Comparison of ENCODE assay signal across 21 cellular contexts in genomic region chr19:54389556-54389955, GRCh38. TPM values are rescaled to one million over a fixed set of nuclear protein-coding genes. Genes with fewer than 3 reads are reported as not detected.
DNase-seq lines count a peak whose midpoint lies in the region; ATAC-seq lines count a peak whose summit lies in the region.
"Had no signal": no experiment of that assay in that cellular context is flagged by ENCODE, and none has a peak within 500 bp of the region (broad histone marks: within the 10 kb centered on the region; RNA-seq: fewer than 3 reads in every experiment).

No MANE protein-coding gene starts in this region.

- peak in 1 of 3 donors; percentile 74 for DNase-seq in CD4-positive, CD25-positive, alpha-beta regulatory T cell
- DNase-seq in KBM-7, result peak; percentile 92
- no peak for DNase-seq in naive thymus-derived CD4-positive, alpha-beta T cell
- DNase-seq: activated effector memory CD4-positive, alpha-beta T cell treated with anti-CD3 and anti-CD28 coated beads, Interleukin-2, amount 50 U/mL, for 16 hours; CD8-positive, alpha-beta memory T cell; hypothalamus; NCI-H1694; NCI-H446 treated with DMSO at 0.1 percent for 48 hours; Peyer's patch; retina; tibial artery had no signal

- no peak overlapping the region for H3K27ac ChIP-seq in CD4-positive, CD25-positive, alpha-beta regulatory T cell (ENCODE audit: insufficient read depth, low read length, poor library complexity, severe bottlenecking)
- no peak overlapping the region for H3K27ac ChIP-seq in naive thymus-derived CD4-positive, alpha-beta T cell (ENCODE audit: low read depth, low read length)
- H3K27ac ChIP-seq: tibial artery had no signal

- CTCF ChIA-PET in naive thymus-derived CD4-positive, alpha-beta T cell (lab: Charles Lee), result interaction anchor here (1.2 to 7.4 kb wide), 10 partner anchors 15 to 64 kb away, joined by 3 to 135 read pairs (median 9); partner anchors contain the start of gene LAIR1

- H3K36me3 Mint-ChIP-seq in CD4-positive, CD25-positive, alpha-beta regulatory T cell, result no peaks in the 10 kb centered on the region
- H3K36me3 Mint-ChIP-seq in T-helper 1 cell treated with Interleukin-12 subunit alpha and Interleukin-12 subunit beta and Interleukin-4 antibody, amounts not matched to agents 30 μg/mL and 1 μg/mL, for 36 hours (ENCODE audit: low read depth), result peaks cover 2% of the 10 kb centered on the region
- H3K36me3 Mint-ChIP-seq in naive thymus-derived CD4-positive, alpha-beta T cell, result peaks cover 0 to 2% (median 0%) of the 10 kb centered on the region in 5 donors

- peak overlapping the region; percentile 26 for H3K4me3 ChIP-seq in CD4-positive, CD25-positive, alpha-beta regulatory T cell (ENCODE audit: low read depth, low read length)
- no peak overlapping the region for H3K4me3 ChIP-seq in naive thymus-derived CD4-positive, alpha-beta T cell (ENCODE audit: low read length)
- H3K4me3 ChIP-seq: GM23338, Peyer's patch, tibial artery had no signal

- peaks cover 21% of the 10 kb centered on the region for H3K27me3 Mint-ChIP-seq in CD4-positive, CD25-positive, alpha-beta regulatory T cell
- H3K27me3 Mint-ChIP-seq in T-helper 1 cell treated with Interleukin-12 subunit alpha and Interleukin-12 subunit beta and Interleukin-4 antibody, amounts not matched to agents 30 μg/mL and 1 μg/mL, for 36 hours (ENCODE audit: low read depth), result peaks cover 30% of the 10 kb centered on the region
- H3K27me3 Mint-ChIP-seq in naive thymus-derived CD4-positive, alpha-beta T cell, result peaks cover 0 to 21% (median 0%) of the 10 kb centered on the region in 5 donors

- peak overlapping the region; percentile 75 to 94 (median 77) for H3K27ac Mint-ChIP-seq in CD4-positive, CD25-positive, alpha-beta regulatory T cell
- H3K27ac Mint-ChIP-seq in T-helper 1 cell treated with Interleukin-12 subunit alpha and Interleukin-12 subunit beta and Interleukin-4 antibody, amounts not matched to agents 30 μg/mL and 1 μg/mL, for 36 hours, result no peak overlapping the region
- peak overlapping the region in 8 of 9 donors; percentile 41 to 93 (median 75) for H3K27ac Mint-ChIP-seq in naive thymus-derived CD4-positive, alpha-beta T cell
- H3K27ac Mint-ChIP-seq: GM23338 had no signal

- H3K4me3 Mint-ChIP-seq in CD4-positive, CD25-positive, alpha-beta regulatory T cell, result peak overlapping the region in 3 of 4 donors; percentile 48 to 91 (median 61)
- peak overlapping the region; percentile 18 for H3K4me3 Mint-ChIP-seq in T-helper 1 cell treated with Interleukin-12 subunit alpha and Interleukin-12 subunit beta and Interleukin-4 antibody, amounts not matched to agents 30 μg/mL and 1 μg/mL, for 36 hours
- H3K4me3 Mint-ChIP-seq in naive thymus-derived CD4-positive, alpha-beta T cell, result peak overlapping the region; percentile 17 to 98 (median 74)
- H3K4me3 Mint-ChIP-seq: GM23338 had no signal

- H3K27me3 ChIP-seq in CD4-positive, CD25-positive, alpha-beta regulatory T cell (ENCODE audit: control insufficient read depth, insufficient read depth, low read length), result no peaks in the 10 kb centered on the region
- no peaks in the 10 kb centered on the region for H3K27me3 ChIP-seq in naive thymus-derived CD4-positive, alpha-beta T cell (ENCODE audit: control insufficient read depth in 2 of 2, insufficient read depth in 2 of 2, low read length in 2 of 2)
- H3K27me3 ChIP-seq: Peyer's patch had no signal

- ATAC-seq in CD4-positive, CD25-positive, alpha-beta regulatory T cell (ENCODE audit: low read depth in 2 of 2), result peak in 1 of 2 donors; percentile 11
- peak; percentile 44 for ATAC-seq in naive thymus-derived CD4-positive, alpha-beta T cell
- ATAC-seq in HG02571 (IDR thresholded peaks at IDR 0.05; ENCODE audit: unreplicated experiment) (no peak), HG02885 (IDR thresholded peaks at IDR 0.05; ENCODE audit: poor library complexity, unreplicated experiment) (no peak), GM18861 (IDR thresholded peaks at IDR 0.05; ENCODE audit: unreplicated experiment) (no peak), GM19467 (IDR thresholded peaks at IDR 0.05; ENCODE audit: unreplicated experiment) (no peak)
- ATAC-seq: GM23338 had no signal

- H3K4me1 ChIP-seq in CD4-positive, CD25-positive, alpha-beta regulatory T cell (ENCODE audit: control insufficient read depth, insufficient read depth, low read length, poor library complexity, severe bottlenecking), result peaks cover 35% of the 10 kb centered on the region
- H3K4me1 ChIP-seq in naive thymus-derived CD4-positive, alpha-beta T cell (ENCODE audit: control insufficient read depth in 2 of 2, insufficient read depth in 2 of 2, low read length in 2 of 2), result peaks cover 23 to 26% of the 10 kb centered on the region in 2 donors

- no peaks in the 10 kb centered on the region for H3K9me3 ChIP-seq in CD4-positive, CD25-positive, alpha-beta regulatory T cell (ENCODE audit: control insufficient read depth in 2 of 2, low read length in 2 of 2)
- H3K9me3 ChIP-seq in naive thymus-derived CD4-positive, alpha-beta T cell (ENCODE audit: control insufficient read depth in 2 of 3, low read length in 3 of 3), result no peaks in the 10 kb centered on the region
- H3K9me3 ChIP-seq: Peyer's patch, tibial artery had no signal

- POLR2A ChIA-PET in naive thymus-derived CD4-positive, alpha-beta T cell (lab: Charles Lee), result interaction anchor here (1.6 to 4.2 kb wide), 9 partner anchors 11 to 63 kb away, joined by 7 to 39 read pairs (median 12); partner anchors contain the start of gene LAIR1

- in situ Hi-C loops in KBM-7 (cut with MboI; ENCODE audit: low pct_unique_long_range_greater_than_20kb, low sequenced_read_pairs), result no loop called here

- no peaks in the 10 kb centered on the region for H3K36me3 ChIP-seq in CD4-positive, CD25-positive, alpha-beta regulatory T cell (ENCODE audit: control insufficient read depth, insufficient read depth, low read length)
- H3K36me3 ChIP-seq in naive thymus-derived CD4-positive, alpha-beta T cell (ENCODE audit: control insufficient read depth in 2 of 3, insufficient read depth in 3 of 3, low read length in 3 of 3), result no peaks in the 10 kb centered on the region
- H3K36me3 ChIP-seq: Peyer's patch, tibial artery had no signal

- no peaks in the 10 kb centered on the region for H3K9me3 Mint-ChIP-seq in CD4-positive, CD25-positive, alpha-beta regulatory T cell
- H3K9me3 Mint-ChIP-seq in T-helper 1 cell treated with Interleukin-12 subunit alpha and Interleukin-12 subunit beta and Interleukin-4 antibody, amounts not matched to agents 30 μg/mL and 1 μg/mL, for 36 hours, result peaks cover 4% of the 10 kb centered on the region
- no peaks in the 10 kb centered on the region for H3K9me3 Mint-ChIP-seq in naive thymus-derived CD4-positive, alpha-beta T cell
- H3K9me3 Mint-ChIP-seq: CD8-positive, alpha-beta memory T cell; GM23338 had no signal

- intact Hi-C loops in naive thymus-derived CD4-positive, alpha-beta T cell (cut with micrococcal nuclease), result loop anchor here (2.0 to 5.0 kb wide), 3 partner anchors 27 to 58 kb away; partner anchors contain the start of gene LENG8 (in 1 of the 2)

- peaks cover 19 to 49% (median 33%) of the 10 kb centered on the region in 4 donors for H3K4me1 Mint-ChIP-seq in CD4-positive, CD25-positive, alpha-beta regulatory T cell
- peaks cover 40% of the 10 kb centered on the region for H3K4me1 Mint-ChIP-seq in T-helper 1 cell treated with Interleukin-12 subunit alpha and Interleukin-12 subunit beta and Interleukin-4 antibody, amounts not matched to agents 30 μg/mL and 1 μg/mL, for 36 hours (ENCODE audit: low read depth)
- peaks cover 36 to 50% (median 45%) of the 10 kb centered on the region in 7 donors for H3K4me1 Mint-ChIP-seq in naive thymus-derived CD4-positive, alpha-beta T cell

RNA-seq across cellular contexts. Expression of gene LAIR1, which starts 24.8 kb away (rescaled TPM):
- total RNA-seq in CD4-positive, CD25-positive, alpha-beta regulatory T cell, result 33.2 TPM
- polyA plus RNA-seq in CD4-positive, CD25-positive, alpha-beta regulatory T cell, result 10 to 100 TPM; 39.3 to 61.8 (median 45.3) TPM
- total RNA-seq in naive thymus-derived CD4-positive, alpha-beta T cell, result 10 to 100 TPM; 47.0 to 92.3 (median 82.3) TPM
- polyA plus RNA-seq in naive thymus-derived CD4-positive, alpha-beta T cell, result 10 to 100 TPM; 48.6 to 98.1 TPM
- total RNA-seq: dermis microvascular lymphatic vessel endothelial cell, G401, myocyte had no signal

RNA-seq across cellular contexts. Expression of gene TTYH1, which starts 25.7 kb away (rescaled TPM):
- total RNA-seq in CD4-positive, CD25-positive, alpha-beta regulatory T cell, result not detected
- under 1 TPM in 3 of 4 donors, not detected in 1; 0.17 to 1.00 (median 0.31) TPM for polyA plus RNA-seq in CD4-positive, CD25-positive, alpha-beta regulatory T cell
- 1 to 10 TPM in 1 of 5 experiments, under 1 TPM in 1, not detected in 3; 0.10 to 1.8 TPM for total RNA-seq in naive thymus-derived CD4-positive, alpha-beta T cell
- polyA plus RNA-seq in naive thymus-derived CD4-positive, alpha-beta T cell, result under 1 TPM; 0.23 to 0.40 TPM
- total RNA-seq: dermis microvascular lymphatic vessel endothelial cell, myocyte had no signal
- polyA plus RNA-seq: CD8-positive, alpha-beta memory T cell had no signal

RNA-seq across cellular contexts. Expression of gene LILRA4, which starts 50.6 kb away (rescaled TPM):
- total RNA-seq in CD4-positive, CD25-positive, alpha-beta regulatory T cell, result not detected
- polyA plus RNA-seq in CD4-positive, CD25-positive, alpha-beta regulatory T cell, result not detected
- 1 to 10 TPM in 2 of 5 experiments, not detected in 3; 3.5 to 8.9 TPM for total RNA-seq in naive thymus-derived CD4-positive, alpha-beta T cell
- not detected for polyA plus RNA-seq in naive thymus-derived CD4-positive, alpha-beta T cell
- total RNA-seq: CD8-positive, alpha-beta memory T cell; dermis microvascular lymphatic vessel endothelial cell; G401; GM23338; myocyte; Peyer's patch; T-helper 1 cell treated with Interleukin-12 subunit alpha and Interleukin-12 subunit beta and Interleukin-4 antibody, amounts not matched to agents 30 ng/mL and 1 ng/mL, for 36 hours had no signal
- polyA plus RNA-seq: CD8-positive, alpha-beta memory T cell; GM23338 had no signal

RNA-seq across cellular contexts. Expression of gene LENG8, which starts 59.4 kb away (rescaled TPM):
- 558 TPM for total RNA-seq in CD4-positive, CD25-positive, alpha-beta regulatory T cell
- 1 to 10 TPM; 3.9 to 8.6 (median 6.1) TPM for polyA plus RNA-seq in CD4-positive, CD25-positive, alpha-beta regulatory T cell
- total RNA-seq in naive thymus-derived CD4-positive, alpha-beta T cell, result 100 to 1,000 TPM; 238 to 685 (median 503) TPM
- polyA plus RNA-seq in naive thymus-derived CD4-positive, alpha-beta T cell, result 10 to 100 TPM in 1 of 2 donors, 1 to 10 TPM in 1; 6.2 to 16.8 TPM

Comparison
In these comparisons a context has a peak if more than half of its experiments do, and no peak if none do; other contexts are left out.
1. H3K4me3 Mint-ChIP-seq: peak in every context shown above with its lines; median percentile 74 in naive thymus-derived CD4-positive, alpha-beta T cell; 61 in CD4-positive, CD25-positive, alpha-beta regulatory T cell; 18 in T-helper 1 cell treated with Interleukin-12 subunit alpha and Interleukin-12 subunit beta and Interleukin-4 antibody, amounts not matched to agents 30 μg/mL and 1 μg/mL, for 36 hours.